Comparison of ENCODE assay signal across 14 cellular contexts in the genomic region with DNA sequence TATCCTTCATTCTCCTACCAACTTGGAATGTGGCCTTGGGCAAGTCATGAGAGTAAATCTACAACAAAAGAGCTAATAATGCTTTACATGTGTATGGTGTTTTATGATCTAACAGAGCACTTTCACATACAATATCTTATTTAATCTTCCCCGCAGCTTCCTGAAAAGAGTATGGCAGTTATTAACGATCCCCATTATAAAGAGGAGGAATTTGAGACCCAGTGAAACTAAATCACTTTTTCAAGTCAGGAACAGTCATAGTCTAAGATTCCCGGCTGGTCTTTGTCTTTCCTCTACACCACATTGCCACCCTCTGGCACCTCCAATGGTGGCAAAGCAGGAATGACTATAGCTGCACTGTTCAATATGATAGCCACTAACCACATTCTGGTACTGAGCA.
A peak's percentile ranks its signal among the peaks of the same experiment; 100 is the strongest.
DNase-seq lines count a peak whose midpoint lies in the region; ATAC-seq, FAIRE-seq and TF ChIP-seq lines count a peak whose summit lies in the region.
"Had no signal": no experiment of that assay in that cellular context is flagged by ENCODE, and none has a peak within 500 bp of the region (broad histone marks: within the 10 kb centered on the region; RNA-seq: fewer than 3 reads in every experiment).

No MANE protein-coding gene starts in this region.

- no peaks in the 10 kb centered on the region for H3K9me3 ChIP-seq in heart right ventricle
- no peaks in the 10 kb centered on the region for H3K9me3 ChIP-seq in right atrium auricular region
- H3K9me3 ChIP-seq in hepatocyte (ENCODE audit: low read depth) = no peaks in the 10 kb centered on the region
- H3K9me3 ChIP-seq: neutrophil had no signal

- H3K9me2 ChIP-seq in hepatocyte (replicated peaks; ENCODE audit: insufficient read depth) = no peaks in the 10 kb centered on the region

- intact Hi-C loops in heart right ventricle (cut with DNase I) = loop anchor here in 1 of 10 donors (10.0 kb wide), 1 partner anchor 243 kb away; no protein-coding TSS in a partner anchor

- no peak overlapping the region for H3K4me2 ChIP-seq in hepatocyte

- H4K20me1 ChIP-seq in hepatocyte (ENCODE audit: insufficient read depth, poor library complexity, severe bottlenecking) = no peaks in the 10 kb centered on the region

- no peak overlapping the region for H3K27ac ChIP-seq in heart right ventricle
- H3K27ac ChIP-seq in right atrium auricular region = no peak overlapping the region
- H3K27ac ChIP-seq in hepatocyte = no peak overlapping the region
- H3K27ac ChIP-seq: neutrophil had no signal

- H3K4me3 ChIP-seq in heart right ventricle = no peak overlapping the region
- no peak overlapping the region for H3K4me3 ChIP-seq in right atrium auricular region
- H3K4me3 ChIP-seq in hepatocyte = no peak overlapping the region
- H3K4me3 ChIP-seq: K562 had no signal

- TF ChIP-seq CTCF in heart right ventricle (IDR thresholded peaks at IDR 0.05) (peak in 6 of 9 donors; percentile 10 to 44 (median 29)), right atrium auricular region (IDR thresholded peaks at IDR 0.05) (peak in 1 of 2 donors; percentile 44), hepatocyte (IDR thresholded peaks at IDR 0.05; ENCODE audit: poor library complexity) (peak; percentile 43)

- ATAC-seq in heart right ventricle (peak in 2 of 8 donors; percentile 46 to 63), SK-N-SH treated with all-trans-retinoic acid at 6 μM for 48 hours (peak; percentile 91)
- ATAC-seq: K562; stimulated activated naive CD8-positive, alpha-beta T cell treated with anti-CD3 and anti-CD28 coated beads, Interleukin-15, amount 100 ng/mL, for 72 hours had no signal

- H3K79me2 ChIP-seq in hepatocyte = no peaks in the 10 kb centered on the region

- H3K4me1 ChIP-seq in heart right ventricle (peaks cover 0 to 4% (median 0%) of the 10 kb centered on the region in 9 donors), right atrium auricular region (no peaks in the 10 kb centered on the region), hepatocyte (ENCODE audit: insufficient read depth) (no peaks in the 10 kb centered on the region)

- no peak for DNase-seq in heart right ventricle
- no peak for DNase-seq in right atrium auricular region (ENCODE audit: low spot score)
- peak; percentile 28 for DNase-seq in hepatocyte (ENCODE audit: low spot score)
- peak; percentile 39 for DNase-seq in urothelium cell line (ENCODE audit: low spot score)
- no peak for DNase-seq in midbrain (lab: John Stamatoyannopoulos, UW)
- DNase-seq in SIG-M5 (lab: John Stamatoyannopoulos, UW) = no peak
- no peak for DNase-seq in NCI-H1694 (lab: John Stamatoyannopoulos, UW)
- DNase-seq: activated CD4-positive, CD25-positive, alpha-beta regulatory T cell; cortex of kidney; DMS153; stimulated activated naive CD8-positive, alpha-beta T cell treated with anti-CD3 and anti-CD28 coated beads, Interleukin-15, amount 100 ng/mL, for 72 hours had no signal

- 67 to 78% methylated on average over 3 of the region's 3 CpGs for WGBS in heart right ventricle, 2 donors
- 46% methylated on average over 3 of the region's 3 CpGs for WGBS in hepatocyte (ENCODE audit: low lambda C conversion rate, missing lambda C conversion rate)

- FAIRE-seq in urothelium cell line (lab: Jason Lieb, UNC) = peak; percentile 50
- FAIRE-seq: K562 had no signal

- H3K36me3 ChIP-seq in heart right ventricle (no peaks in the 10 kb centered on the region), right atrium auricular region (no peaks in the 10 kb centered on the region), hepatocyte (replicated peaks; ENCODE audit: insufficient read depth, low read depth) (no peaks in the 10 kb centered on the region)
- H3K36me3 ChIP-seq: neutrophil had no signal

- no peak overlapping the region for H2AFZ ChIP-seq in hepatocyte

- H3K27me3 ChIP-seq in heart right ventricle (no peaks in the 10 kb centered on the region), right atrium auricular region (no peaks in the 10 kb centered on the region), hepatocyte (no peaks in the 10 kb centered on the region)

TF ChIP-seq in SK-N-SH treated with all-trans-retinoic acid at 6 μM for 48 hours, 23 proteins besides CTCF, POLR2A, EP300 and RAD21:
- TF ChIP-seq ZNF8 (CRISPR knock-in tag; IDR thresholded peaks at IDR 0.05) = no peak
- TF ChIP-seq TOX (CRISPR knock-in tag; IDR thresholded peaks at IDR 0.05; ENCODE audit: borderline replicate concordance) = peak; percentile 57; the same call in 1 of the 2 replicates

Comparison
In these comparisons a context has a peak if more than half of its experiments do, and no peak if none do; other contexts are left out.
1. DNase-seq: peak in hepatocyte (single experiment) and urothelium cell line (single experiment); none in heart right ventricle (0 of 2), right atrium auricular region (single experiment), midbrain (single experiment), SIG-M5 (single experiment) and NCI-H1694 (single experiment).